ENCODE assay signal across 1 cellular context in the genomic region with DNA sequence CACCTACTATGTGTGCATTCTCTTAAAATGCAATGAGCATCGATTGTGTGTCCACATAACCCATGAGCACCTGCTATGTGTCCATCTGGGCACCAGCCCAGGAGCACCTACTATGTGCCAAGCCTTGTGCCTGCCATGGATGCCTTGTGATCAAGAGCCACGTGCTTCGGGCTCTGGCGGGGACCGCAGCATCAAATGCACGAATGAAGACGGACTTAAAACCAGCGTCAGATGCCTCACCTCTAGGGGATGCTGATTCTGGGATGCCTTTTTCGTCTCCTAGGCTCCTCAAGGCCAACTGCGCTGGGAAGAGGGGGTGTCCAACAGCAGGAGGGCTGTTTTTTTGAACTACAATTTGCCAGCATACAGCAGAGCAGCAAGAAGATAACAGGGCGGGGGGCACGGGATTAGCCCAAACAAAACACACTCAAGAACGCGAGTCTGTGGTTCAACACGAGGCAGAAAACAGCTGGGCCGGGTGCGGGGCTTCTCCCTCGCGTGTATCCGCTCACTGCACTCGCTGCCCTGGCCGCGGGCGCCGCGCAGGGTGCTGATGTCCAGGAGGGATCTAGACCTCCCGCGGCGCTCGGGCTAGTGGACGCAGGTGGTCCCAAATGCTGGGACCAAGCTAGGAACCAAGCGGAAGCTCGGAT.
TF ChIP-seq lines count a peak whose summit lies in the region.

No MANE protein-coding gene starts in this region.

TF ChIP-seq in SK-N-SH treated with all-trans-retinoic acid at 6 μM for 48 hours, 23 proteins besides CTCF, POLR2A, EP300 and RAD21 (continued from another document):
- TF ChIP-seq, protein P1, sequence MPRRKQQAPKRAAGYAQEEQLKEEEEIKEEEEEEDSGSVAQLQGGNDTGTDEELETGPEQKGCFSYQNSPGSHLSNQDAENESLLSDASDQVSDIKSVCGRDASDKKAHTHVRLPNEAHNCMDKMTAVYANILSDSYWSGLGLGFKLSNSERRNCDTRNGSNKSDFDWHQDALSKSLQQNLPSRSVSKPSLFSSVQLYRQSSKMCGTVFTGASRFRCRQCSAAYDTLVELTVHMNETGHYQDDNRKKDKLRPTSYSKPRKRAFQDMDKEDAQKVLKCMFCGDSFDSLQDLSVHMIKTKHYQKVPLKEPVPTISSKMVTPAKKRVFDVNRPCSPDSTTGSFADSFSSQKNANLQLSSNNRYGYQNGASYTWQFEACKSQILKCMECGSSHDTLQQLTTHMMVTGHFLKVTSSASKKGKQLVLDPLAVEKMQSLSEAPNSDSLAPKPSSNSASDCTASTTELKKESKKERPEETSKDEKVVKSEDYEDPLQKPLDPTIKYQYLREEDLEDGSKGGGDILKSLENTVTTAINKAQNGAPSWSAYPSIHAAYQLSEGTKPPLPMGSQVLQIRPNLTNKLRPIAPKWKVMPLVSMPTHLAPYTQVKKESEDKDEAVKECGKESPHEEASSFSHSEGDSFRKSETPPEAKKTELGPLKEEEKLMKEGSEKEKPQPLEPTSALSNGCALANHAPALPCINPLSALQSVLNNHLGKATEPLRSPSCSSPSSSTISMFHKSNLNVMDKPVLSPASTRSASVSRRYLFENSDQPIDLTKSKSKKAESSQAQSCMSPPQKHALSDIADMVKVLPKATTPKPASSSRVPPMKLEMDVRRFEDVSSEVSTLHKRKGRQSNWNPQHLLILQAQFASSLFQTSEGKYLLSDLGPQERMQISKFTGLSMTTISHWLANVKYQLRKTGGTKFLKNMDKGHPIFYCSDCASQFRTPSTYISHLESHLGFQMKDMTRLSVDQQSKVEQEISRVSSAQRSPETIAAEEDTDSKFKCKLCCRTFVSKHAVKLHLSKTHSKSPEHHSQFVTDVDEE (CRISPR knock-in tag; IDR thresholded peaks at IDR 0.05) = no peak
- no peak for TF ChIP-seq ESRRG (CRISPR knock-in tag; IDR thresholded peaks at IDR 0.05)
- no peak for TF ChIP-seq PPARA (CRISPR knock-in tag; IDR thresholded peaks at IDR 0.05; ENCODE audit: borderline replicate concordance)
- no peak for TF ChIP-seq ZFP30 (CRISPR knock-in tag; IDR thresholded peaks at IDR 0.05)
- TF ChIP-seq OSR1 (CRISPR knock-in tag; IDR thresholded peaks at IDR 0.05) = no peak
- no peak for TF ChIP-seq ZNF8 (CRISPR knock-in tag; IDR thresholded peaks at IDR 0.05)
- TF ChIP-seq BACH2 (CRISPR knock-in tag; IDR thresholded peaks at IDR 0.05; ENCODE audit: borderline replicate concordance) = no peak
